In genomic region chr4:44678094-44679023, GRCh38 we compare ENCODE assay signal across 8 cellular contexts. TPM values are rescaled to one million over a fixed set of nuclear protein-coding genes. Genes with fewer than 3 reads are reported as not detected.
DNase-seq lines count a peak whose midpoint lies in the region; ATAC-seq and TF ChIP-seq lines count a peak whose summit lies in the region.

Gene GUF1, plus strand, starts transcription at chr4:44678420. Its CDS starts 203 bp downstream, at chr4:44678623.

- intact Hi-C loops in activated CD4-positive, alpha-beta T cell treated with anti-CD3 and anti-CD28 coated beads, Interleukin-2, amount 10 ng/mL, durations not matched to agents 24 days and 14 days (cut with micrococcal nuclease), result loop anchor here (1.0 to 2.0 kb wide), 3 partner anchors 18 to 230 kb away; partner anchors contain the start of genes GNPDA2 and KCTD8

- ATAC-seq in GM19324 (IDR thresholded peaks at IDR 0.05; ENCODE audit: low FRiP score, unreplicated experiment) (peak; percentile 99), HG03469 (IDR thresholded peaks at IDR 0.05; ENCODE audit: unreplicated experiment) (peak; percentile 95)

- TF ChIP-seq CTCF in BJ (IDR thresholded peaks at IDR 0.05; ENCODE audit: insufficient read depth, low read depth, low read length), result no peak
- no peak for TF ChIP-seq CTCF in coronary artery (IDR thresholded peaks at IDR 0.05)

- H3K27me3 ChIP-seq in BJ (ENCODE audit: control insufficient read depth, insufficient read depth, low read length), result no peaks in the 10 kb centered on the region
- H3K27me3 ChIP-seq in layer of hippocampus (ENCODE audit: control insufficient read depth, insufficient read depth, low read length), result no peaks in the 10 kb centered on the region

- peaks cover 23% of the 10 kb centered on the region for H3K36me3 Mint-ChIP-seq in activated CD4-positive, alpha-beta T cell treated with anti-CD3 and anti-CD28 coated beads, Interleukin-2, amount 10 ng/mL, durations not matched to agents 24 days and 14 days (ENCODE audit: low read depth)

- peak within 1 kb of the TSS; percentile 95 for H3K4me3 ChIP-seq in BJ (ENCODE audit: low read depth, low read length)
- peak within 1 kb of the TSS; percentile 85 for H3K4me3 ChIP-seq in coronary artery

- DNase-seq in BJ (ENCODE audit: low read depth) (peak; percentile 49), NCI-H526 treated with DMSO at 0.1 percent for 48 hours (lab: John Stamatoyannopoulos, UW) (peak; percentile 77), coronary artery (ENCODE audit: low spot score) (peak; percentile 94)
- peak; percentile 97 for DNase-seq in activated CD4-positive, alpha-beta T cell treated with anti-CD3 and anti-CD28 coated beads, Interleukin-2, amount 10 ng/mL, durations not matched to agents 24 days and 14 days
- peak; percentile 76 to 78 for DNase-seq in stimulated activated CD4-positive, alpha-beta T cell treated with anti-CD3 and anti-CD28 coated beads, Interleukin-1b, Interleukin-23, amount 100 ng/mL, for 4 hours (ENCODE audit: low read depth in 2 of 2)

- H3K27ac Mint-ChIP-seq in activated CD4-positive, alpha-beta T cell treated with anti-CD3 and anti-CD28 coated beads, Interleukin-2, amount 10 ng/mL, durations not matched to agents 24 days and 14 days, result peak within 1 kb of the TSS; percentile 98

- POLR2A ChIA-PET in BJ (lab: Charles Lee), result interaction anchor here (0.7 kb wide), 1 partner anchor 16 kb away, joined by 3 read pairs; no protein-coding TSS in a partner anchor

- peaks cover 2% of the 10 kb centered on the region; the same call in 1 of the 2 replicates for H3K36me3 ChIP-seq in BJ (ENCODE audit: control insufficient read depth, insufficient read depth, low read length)

- H3K9me3 Mint-ChIP-seq in activated CD4-positive, alpha-beta T cell treated with anti-CD3 and anti-CD28 coated beads, Interleukin-2, amount 10 ng/mL, durations not matched to agents 24 days and 14 days, result no peaks in the 10 kb centered on the region

- H3K27ac ChIP-seq in coronary artery (peak within 1 kb of the TSS; percentile 78 to 90), layer of hippocampus (ENCODE audit: low read depth, low read length) (peak within 1 kb of the TSS; percentile 78)

- H3K4me1 Mint-ChIP-seq in activated CD4-positive, alpha-beta T cell treated with anti-CD3 and anti-CD28 coated beads, Interleukin-2, amount 10 ng/mL, durations not matched to agents 24 days and 14 days, result peaks cover 26% of the 10 kb centered on the region

- CTCF ChIA-PET in BJ (lab: Yijun Ruan, JAX), result interaction anchor here (1.0 to 3.0 kb wide), 2 partner anchors 48 to 49 kb away, joined by 3 to 9 read pairs; partner anchors contain the start of gene GNPDA2

- peak within 1 kb of the TSS; percentile 98 for H3K4me3 Mint-ChIP-seq in activated CD4-positive, alpha-beta T cell treated with anti-CD3 and anti-CD28 coated beads, Interleukin-2, amount 10 ng/mL, durations not matched to agents 24 days and 14 days

- peaks cover 9% of the 10 kb centered on the region for H3K27me3 Mint-ChIP-seq in activated CD4-positive, alpha-beta T cell treated with anti-CD3 and anti-CD28 coated beads, Interleukin-2, amount 10 ng/mL, durations not matched to agents 24 days and 14 days

RNA-seq across cellular contexts. Expression of gene GUF1, which starts in this region (rescaled TPM):
- 6.5 and 13.1 TPM in 2 replicates for polyA plus RNA-seq in BJ (2011; rRNA removed)
- 7.2 and 7.7 TPM in 2 replicates for polyA minus RNA-seq in BJ (2011; rRNA and poly(A)+ RNA removed)
- 38.4 and 39.9 TPM in 2 replicates for total RNA-seq in activated CD4-positive, alpha-beta T cell treated with anti-CD3 and anti-CD28 coated beads, Interleukin-2, amount 10 ng/mL, durations not matched to agents 24 days and 14 days

Comparison
In these comparisons a context has a peak if more than half of its experiments do, and no peak if none do; other contexts are left out.
1. Peak in every context shown above with its lines: DNase-seq, ATAC-seq, H3K4me3 ChIP-seq and H3K27ac ChIP-seq.